20 cellular contexts compared by ENCODE assay signal in the genomic region with DNA sequence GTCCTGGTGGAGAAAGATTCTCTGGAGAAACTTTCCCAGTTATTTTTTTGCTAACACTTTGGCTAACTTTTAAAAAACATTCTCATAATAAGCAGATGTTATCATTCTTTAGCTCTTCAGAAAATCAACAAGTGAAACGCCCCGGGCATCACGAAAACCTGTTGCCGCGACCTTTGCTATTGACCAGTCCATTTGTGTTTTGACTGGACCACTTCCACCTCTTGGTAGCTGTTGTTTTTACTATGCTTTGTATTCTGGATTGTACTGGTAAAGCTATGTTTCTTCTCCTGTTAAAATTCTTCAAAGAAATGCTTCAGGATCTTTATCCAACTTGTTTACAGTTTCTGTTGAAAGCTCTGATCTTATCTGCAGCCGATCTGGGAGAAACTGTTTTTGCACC.
"Had no signal": no experiment of that assay in that cellular context is flagged by ENCODE, and none has a peak within 500 bp of the region (broad histone marks: within the 10 kb centered on the region; RNA-seq: fewer than 3 reads in every experiment).

No MANE protein-coding gene starts in this region.

- H3K27me3 ChIP-seq: gastrocnemius medialis, neural progenitor cell, right atrium auricular region, thyroid gland had no signal

- H3K9ac ChIP-seq: neural progenitor cell had no signal

- H3K4me2 ChIP-seq: neural progenitor cell had no signal

- ATAC-seq: activated CD8-positive, alpha-beta T cell treated with anti-CD3 and anti-CD28 coated beads, Interleukin-2, amount 10 ng/mL, durations not matched to agents 7 days and 5 days; activated naive CD8-positive, alpha-beta T cell treated with anti-CD3 and anti-CD28 coated beads, Interleukin-2, amount 50 U/mL, for 24 hours; esophagus mucosa; gastrocnemius medialis; left cardiac atrium; naive thymus-derived CD8-positive, alpha-beta T cell had no signal

- H3K4me1 ChIP-seq: gastrocnemius medialis, neural progenitor cell, prostate gland, right atrium auricular region, thyroid gland had no signal

- H3K27ac ChIP-seq: gastrocnemius medialis, neural progenitor cell, prostate gland, right atrium auricular region, thyroid gland, WERI-Rb-1 had no signal

- H3K36me3 ChIP-seq: gastrocnemius medialis, neural progenitor cell, prostate gland, right atrium auricular region, thyroid gland, WERI-Rb-1 had no signal

- H3K4me3 ChIP-seq: gastrocnemius medialis, neural progenitor cell, prostate gland, right atrium auricular region, thyroid gland had no signal

- DNase-seq: activated CD4-positive, alpha-beta T cell treated with anti-CD3 and anti-CD28 coated beads, Interleukin-2, amount 10 ng/mL, durations not matched to agents 7 days and 5 days; activated CD4-positive, CD25-positive, alpha-beta regulatory T cell treated with anti-CD3 and anti-CD28 coated beads, Interleukin-2, amount 50 U/mL, for 72 hours; activated CD8-positive, alpha-beta T cell treated with anti-CD3 and anti-CD28 coated beads, Interleukin-2, amount 10 ng/mL, durations not matched to agents 7 days and 5 days; activated gamma-delta T cell; activated naive CD4-positive, alpha-beta T cell treated with anti-CD3 and anti-CD28 coated beads, Interleukin-2, amount 50 U/mL, for 16 hours; activated naive CD8-positive, alpha-beta T cell treated with anti-CD3 and anti-CD28 coated beads, Interleukin-2, amount 50 U/mL, for 24 hours; aorta; effector CD4-positive, alpha-beta T cell; gastrocnemius medialis; islet precursor cell; left cardiac atrium; naive thymus-derived CD8-positive, alpha-beta T cell; stimulated activated CD4-positive, alpha-beta T cell treated with anti-CD3 and anti-CD28 coated beads, Interleukin-12 subunit alpha, Interleukin-12 subunit beta, amount 100 ng/mL, for 4 hours; substantia nigra; thyroid gland; WERI-Rb-1 had no signal
